In the genomic region with DNA sequence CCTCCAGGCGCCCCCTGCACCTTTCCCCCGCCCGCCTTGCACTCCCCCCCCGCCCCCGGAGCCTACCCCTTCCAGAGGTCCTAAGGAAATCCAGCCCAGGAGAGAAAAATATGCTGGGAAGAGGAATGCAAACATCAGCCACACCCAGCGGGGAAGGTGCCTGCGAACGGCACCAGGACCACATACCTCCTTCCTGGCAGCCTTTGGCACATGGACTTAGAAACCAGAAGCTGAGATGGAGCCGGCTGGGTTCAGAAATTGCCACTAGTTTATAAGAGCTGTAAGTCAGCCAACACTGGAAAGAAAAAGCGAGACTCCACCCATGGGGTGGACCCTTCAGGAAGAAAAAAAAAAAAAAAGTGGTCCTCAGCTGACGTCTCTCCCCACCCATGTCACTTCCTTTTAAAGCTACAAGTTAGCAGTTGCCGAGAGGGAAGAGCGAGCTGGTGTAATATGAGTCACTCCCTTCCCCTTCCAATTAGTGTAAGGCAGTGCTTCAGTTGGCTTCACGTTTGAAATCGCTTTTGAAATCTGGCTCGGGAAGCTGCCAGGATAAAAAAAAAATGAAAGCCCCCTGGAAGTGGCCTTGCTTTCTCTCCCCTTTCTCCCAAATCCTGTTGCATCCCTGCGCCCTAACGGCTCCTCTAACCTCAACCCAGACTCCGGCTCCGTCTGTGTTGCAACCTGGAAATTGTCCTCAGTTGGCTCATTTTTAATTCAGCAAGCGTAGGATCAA, we compare ENCODE assay signal across 8 cellular contexts. TPM values are rescaled to one million over a fixed set of nuclear protein-coding genes. Genes with fewer than 3 reads are reported as not detected.
DNase-seq lines count a peak whose midpoint lies in the region; ATAC-seq and TF ChIP-seq lines count a peak whose summit lies in the region.

A gene with protein sequence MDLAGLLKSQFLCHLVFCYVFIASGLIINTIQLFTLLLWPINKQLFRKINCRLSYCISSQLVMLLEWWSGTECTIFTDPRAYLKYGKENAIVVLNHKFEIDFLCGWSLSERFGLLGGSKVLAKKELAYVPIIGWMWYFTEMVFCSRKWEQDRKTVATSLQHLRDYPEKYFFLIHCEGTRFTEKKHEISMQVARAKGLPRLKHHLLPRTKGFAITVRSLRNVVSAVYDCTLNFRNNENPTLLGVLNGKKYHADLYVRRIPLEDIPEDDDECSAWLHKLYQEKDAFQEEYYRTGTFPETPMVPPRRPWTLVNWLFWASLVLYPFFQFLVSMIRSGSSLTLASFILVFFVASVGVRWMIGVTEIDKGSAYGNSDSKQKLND (minus strand): TSS at position 310 of the 736 bp plus-strand sequence. CDS start 41,848 bp downstream, outside the sequence.

- no peak within 1 kb of the TSS for H3K9ac ChIP-seq in OCI-LY1 (ENCODE audit: low read length)

- peak within 1 kb of the TSS; percentile 96 for H3K27ac Mint-ChIP-seq in Calu3 (ENCODE audit: unreplicated experiment)

- no peak within 1 kb of the TSS; the same call in 1 of the 2 replicates for H3K4me2 ChIP-seq in OCI-LY1 (ENCODE audit: low read length)

- H3K9me3 ChIP-seq in OCI-LY1 (ENCODE audit: low read length) (no peaks in the 10 kb centered on the region), mononuclear cell (ENCODE audit: low read depth, low read length) (no peaks in the 10 kb centered on the region)

- H3K27ac ChIP-seq in OCI-LY1 (ENCODE audit: low read depth, low read length, poor library complexity, severe bottlenecking), result no peak within 1 kb of the TSS

- no peak for TF ChIP-seq CTCF in Calu3 (IDR thresholded peaks at IDR 0.05; ENCODE audit: unreplicated experiment)
- TF ChIP-seq CTCF in OCI-LY1 (IDR thresholded peaks at IDR 0.05; ENCODE audit: low read length), result no peak

- ATAC-seq in GM21381 (IDR thresholded peaks at IDR 0.05; ENCODE audit: unreplicated experiment), result peak; percentile 97

- no peaks in the 10 kb centered on the region for H3F3A ChIP-seq in OCI-LY1 (ENCODE audit: insufficient read depth, low read length)

- no peaks in the 10 kb centered on the region for H3K27me3 Mint-ChIP-seq in Calu3 (ENCODE audit: unreplicated experiment)

- H3K4me3 Mint-ChIP-seq in Calu3 (ENCODE audit: low read depth, unreplicated experiment), result peak within 1 kb of the TSS; percentile 75

- H4K20me1 ChIP-seq in OCI-LY1 (ENCODE audit: insufficient read depth, low read length), result no peaks in the 10 kb centered on the region

- CTCF ChIA-PET in Calu3 (lab: Charles Lee), result interaction anchor here (0.5 to 2.0 kb wide), 3 partner anchors 14 to 97 kb away, joined by 4 to 12 read pairs (median 6); no protein-coding TSS in a partner anchor

- no peak within 1 kb of the TSS for H2AFZ ChIP-seq in OCI-LY1 (ENCODE audit: low read length)

- H3K4me3 ChIP-seq in OCI-LY1 (ENCODE audit: low read depth, low read length, poor library complexity, severe bottlenecking) (peak within 1 kb of the TSS; percentile 30), mononuclear cell (ENCODE audit: low read length) (peak within 1 kb of the TSS; percentile 57)

- H3K27me3 ChIP-seq in OCI-LY1 (ENCODE audit: insufficient read depth, low read length) (no peaks in the 10 kb centered on the region), mononuclear cell (ENCODE audit: insufficient read depth, low read length) (peaks cover 4% of the 10 kb centered on the region)

- H3K79me2 ChIP-seq in OCI-LY1 (ENCODE audit: insufficient read depth, low read length), result no peaks in the 10 kb centered on the region

- no peaks in the 10 kb centered on the region for H3K36me3 ChIP-seq in OCI-LY1 (ENCODE audit: insufficient read depth, low read length)

- DNase-seq in Calu3 (peak; percentile 75), HT1080 (ENCODE audit: low read depth) (peak; percentile 99), epidermal melanocyte (ENCODE audit: insufficient read length, low spot score) (peak; percentile 96)
- peak; percentile 24 for DNase-seq in activated CD8-positive, alpha-beta memory T cell treated with anti-CD3 and anti-CD28 coated beads, Interleukin-2, amount 50 U/mL, for 24 hours (ENCODE audit: extremely low read depth)
- peak; percentile 20 to 31 for DNase-seq in stimulated activated CD8-positive, alpha-beta memory T cell treated with anti-CD3 and anti-CD28 coated beads, Interleukin-4, amount 100 ng/mL, for 4 hours (ENCODE audit: low read depth in 2 of 2, low spot score in 1 of 2)

- peaks cover 2% of the 10 kb centered on the region for H3K9me3 Mint-ChIP-seq in Calu3 (ENCODE audit: low read depth, unreplicated experiment)

- intact Hi-C loops in Calu3 (cut with micrococcal nuclease; ENCODE audit: unreplicated experiment), result loop anchor here (1.0 to 10.0 kb wide), 5 partner anchors 43 to 279 kb away; a partner anchor contains a TSS

- H3K4me1 Mint-ChIP-seq in Calu3 (ENCODE audit: low read depth, unreplicated experiment), result peaks cover 12% of the 10 kb centered on the region

- H3K4me1 ChIP-seq in OCI-LY1 (ENCODE audit: insufficient read depth, low read length, severe bottlenecking), result no peaks in the 10 kb centered on the region
- peaks cover 17% of the 10 kb centered on the region for H3K4me1 ChIP-seq in mononuclear cell (ENCODE audit: insufficient read depth, low read length)

- H3K9me2 ChIP-seq in OCI-LY1 (ENCODE audit: low read depth, low read length), result no peaks in the 10 kb centered on the region

- peaks cover 21% of the 10 kb centered on the region for H3K36me3 Mint-ChIP-seq in Calu3 (ENCODE audit: insufficient read depth, unreplicated experiment)

- no TSS peak for BruUV-seq in Calu3 (replicated peaks; lab: Mats Ljungman, UMichigan)

RNA-seq across cellular contexts. Expression of the gene that starts here (rescaled TPM):
- total RNA-seq in Calu3 (2022) (8.7 and 11.3 TPM in 2 replicates), mononuclear cell (3.3 TPM)
- total RNA-seq in HT1080 (2014; rRNA removed; shearing (Covaris generic)), result 3.9 and 4.9 TPM in 2 replicates
- polyA plus RNA-seq in HT1080 (2015; cell fraction: cytosol; rRNA removed), result 2.3 and 2.9 TPM in 2 replicates
- 13.6 and 17.1 TPM in 2 replicates for polyA plus RNA-seq in HT1080 (2015; cell fraction: nucleus; rRNA removed)

Comparison
In these comparisons a context has a peak if more than half of its experiments do, and no peak if none do; other contexts are left out.
1. DNase-seq: peak in every context shown above with its lines; median percentile 99 in HT1080; 96 in epidermal melanocyte; 75 in Calu3; 26 in stimulated activated CD8-positive, alpha-beta memory T cell treated with anti-CD3 and anti-CD28 coated beads, Interleukin-4, amount 100 ng/mL, for 4 hours; 24 in activated CD8-positive, alpha-beta memory T cell treated with anti-CD3 and anti-CD28 coated beads, Interleukin-2, amount 50 U/mL, for 24 hours.